In the genomic region with DNA sequence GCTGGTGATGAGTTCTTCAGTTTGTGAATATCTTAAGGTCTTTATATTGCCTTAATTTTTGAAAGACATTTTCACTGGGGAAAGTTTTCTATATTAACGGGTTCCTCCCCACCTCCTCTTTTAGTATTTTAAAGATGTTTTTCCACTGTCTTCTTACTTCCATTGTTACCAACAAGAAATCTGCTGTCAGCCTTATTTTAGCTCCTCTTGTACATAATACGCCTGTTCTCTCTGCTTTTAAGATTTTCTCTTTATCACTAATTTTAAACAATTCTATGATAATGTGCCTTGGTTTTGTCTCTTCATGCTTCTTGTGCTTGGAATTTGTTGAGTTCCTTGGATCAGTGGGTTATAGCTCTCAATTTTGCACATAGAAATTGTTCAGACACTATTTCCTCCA, we compare ENCODE assay signal across 22 cellular contexts.
DNase-seq lines count a peak whose midpoint lies in the region; ATAC-seq, FAIRE-seq and TF ChIP-seq lines count a peak whose summit lies in the region.
"Had no signal": no experiment of that assay in that cellular context is flagged by ENCODE, and none has a peak within 500 bp of the region (broad histone marks: within the 10 kb centered on the region; RNA-seq: fewer than 3 reads in every experiment).

No MANE protein-coding gene starts in this region.

- no peak overlapping the region for H2AFZ ChIP-seq in HepG2 (ENCODE audit: low read length)
- no peak overlapping the region for H2AFZ ChIP-seq in GM23338
- H2AFZ ChIP-seq in K562 (ENCODE audit: low read depth, low read length), result no peak overlapping the region

- no peak for DNase-seq in HepG2 (ENCODE audit: low spot score)
- no peak for DNase-seq in right lobe of liver
- peak; percentile 21 for DNase-seq in GM23338 (ENCODE audit: low spot score)
- peak; percentile 6 for DNase-seq in OCI-M1 (lab: John Stamatoyannopoulos, UW)
- DNase-seq in K562 (ENCODE audit: extremely low read depth in 1 of 4, low spot score in 3 of 4), result no peak
- no peak for DNase-seq in 8988T
- DNase-seq: Calu3; CD4-positive, CD25-positive, alpha-beta regulatory T cell; CD8-positive, alpha-beta T cell; DMS153; DMS79 treated with DMSO at 0.1 percent for 48 hours; GF-D8; GOT3 had no signal

- WGBS in HepG2 (ENCODE audit: low lambda C conversion rate), result 38% methylated on average over 2 of the region's 2 CpGs
- 72% methylated on average over 2 of the region's 2 CpGs for WGBS in right lobe of liver (ENCODE audit: insufficient coverage, low coverage, low lambda C conversion rate, missing lambda C conversion rate)
- WGBS in K562 (ENCODE audit: insufficient coverage, low coverage, missing lambda C conversion rate), result 9% methylated on average over 2 of the region's 2 CpGs

- H3K27ac ChIP-seq in HepG2 (ENCODE audit: extremely low read length, insufficient read depth, low read length) (no peak overlapping the region), right lobe of liver (no peak overlapping the region), GM23338 (ENCODE audit: low read depth) (no peak overlapping the region), K562 (ENCODE audit: extremely low read depth, low read depth, low read length) (no peak overlapping the region)
- H3K27ac ChIP-seq: BLaER1, C4-2B had no signal

- H3K4me3 ChIP-seq in HepG2 (replicated peaks in 1 of 3; ENCODE audit: insufficient read depth in 1 of 3, low read depth in 2 of 3, low read length in 3 of 3), result no peak overlapping the region
- H3K4me3 ChIP-seq in right lobe of liver, result no peak overlapping the region
- H3K4me3 ChIP-seq in GM23338, result no peak overlapping the region
- H3K4me3 ChIP-seq in K562, result no peak overlapping the region
- H3K4me3 ChIP-seq: BLaER1, HAP-1 had no signal

- H3K4me2 ChIP-seq in HepG2 (ENCODE audit: low read depth, low read length), result no peak overlapping the region
- H3K4me2 ChIP-seq in GM23338, result no peak overlapping the region
- no peak overlapping the region for H3K4me2 ChIP-seq in K562 (ENCODE audit: insufficient read depth, low read length)
- H3K4me2 ChIP-seq: BLaER1 had no signal

- no peak overlapping the region for H3K4me3 Mint-ChIP-seq in GM23338
- H3K4me3 Mint-ChIP-seq: B cell; CD4-positive, CD25-positive, alpha-beta regulatory T cell; CD8-positive, alpha-beta T cell had no signal

- H3K4me1 ChIP-seq in HepG2 (ENCODE audit: insufficient read depth, low read length) (no peaks in the 10 kb centered on the region), right lobe of liver (no peaks in the 10 kb centered on the region), GM23338 (ENCODE audit: insufficient read depth) (no peaks in the 10 kb centered on the region), K562 (replicated peaks in 1 of 2; ENCODE audit: control insufficient read depth in 2 of 2, insufficient read depth in 2 of 2, low read length in 2 of 2) (no peaks in the 10 kb centered on the region)
- H3K4me1 ChIP-seq: BLaER1, HAP-1 had no signal

- ATAC-seq in HepG2 (no peak), right lobe of liver (no peak), GM23338 (no peak), K562 (no peak), GM21515 (IDR thresholded peaks at IDR 0.05; ENCODE audit: unreplicated experiment) (no peak), HG03469 (IDR thresholded peaks at IDR 0.05; ENCODE audit: unreplicated experiment) (no peak)
- ATAC-seq: CD8-positive, alpha-beta T cell had no signal

- H3K27me3 Mint-ChIP-seq in GM23338 (ENCODE audit: insufficient read depth, low read depth, poor library complexity), result no peaks in the 10 kb centered on the region
- H3K27me3 Mint-ChIP-seq: B cell; CD4-positive, CD25-positive, alpha-beta regulatory T cell had no signal

- H3K9ac ChIP-seq in HepG2 (ENCODE audit: insufficient read depth, low read depth, low read length), result no peak overlapping the region
- no peak overlapping the region for H3K9ac ChIP-seq in K562 (ENCODE audit: insufficient read depth in 1 of 2, low read depth in 2 of 2, low read length in 2 of 2)
- H3K9ac ChIP-seq: BLaER1 had no signal

- in situ Hi-C loops in HepG2 (cut with HindIII; ENCODE audit: extremely low pct_ligation_motif_present, low pct_unique_long_range_greater_than_20kb), result no loop called here
- in situ Hi-C loops in K562 (cut with MboI), result no loop called here

- TF ChIP-seq RAD21 in HepG2 (CRISPR knock-in tag; IDR thresholded peaks at IDR 0.05) (no peak), K562 (CRISPR knock-in tag; conservative IDR thresholded peaks at IDR 0.05 in 1 of 2, IDR thresholded peaks at IDR 0.05 in 1 of 2) (no peak)

- H3K9me2 ChIP-seq in GM23338 (ENCODE audit: insufficient read depth), result 0 out of 2 replicates have a peak, but pooled peaks cover 5% of the 10 kb centered on the region

- no peak for TF ChIP-seq CTCF in HepG2 (CRISPR knock-in tag; IDR thresholded peaks at IDR 0.05)
- TF ChIP-seq CTCF in right lobe of liver (IDR thresholded peaks at IDR 0.05), result no peak
- TF ChIP-seq CTCF in GM23338 (conservative IDR thresholded peaks at IDR 0.05; ENCODE audit: low read depth in 2 of 2), result no peak
- no peak for TF ChIP-seq CTCF in K562 (IDR thresholded peaks at IDR 0.05 in 2 of 3, conservative IDR thresholded peaks at IDR 0.05 in 1 of 3; ENCODE audit: insufficient read depth in 2 of 3, low read depth in 1 of 3, low read length in 3 of 3)

- CTCF ChIA-PET in HepG2 (lab: Yijun Ruan, JAX; ENCODE audit: low intra/inter-chr PET ratio, low total read pairs), result no interaction called here
- CTCF ChIA-PET in K562 (lab: Yijun Ruan, JAX; ENCODE audit: low intra/inter-chr PET ratio), result no interaction called here

- H3K9me3 ChIP-seq in HepG2 (ENCODE audit: low read length) (peaks cover 22% of the 10 kb centered on the region), right lobe of liver (peaks cover 0 to 2% (median 0%) of the 10 kb centered on the region in 4 donors), K562 (replicated peaks; ENCODE audit: control insufficient read depth, insufficient read depth, low read depth, low read length) (peaks cover 4% of the 10 kb centered on the region)
- H3K9me3 ChIP-seq: HAP-1 had no signal

- H3K79me2 ChIP-seq in HepG2 (ENCODE audit: insufficient read depth, low read length) (no peaks in the 10 kb centered on the region), GM23338 (replicated peaks; ENCODE audit: insufficient read depth) (no peaks in the 10 kb centered on the region), K562 (ENCODE audit: control insufficient read depth, insufficient read depth, low read length) (no peaks in the 10 kb centered on the region)

- no peaks in the 10 kb centered on the region for H3K4me1 Mint-ChIP-seq in GM23338
- H3K4me1 Mint-ChIP-seq: B cell; CD4-positive, CD25-positive, alpha-beta regulatory T cell had no signal

- POLR2A ChIA-PET in HepG2 (lab: Yijun Ruan, JAX), result interaction anchor here (0.7 kb wide), 1 partner anchor 92 kb away, joined by 3 read pairs; no protein-coding TSS in a partner anchor
- POLR2A ChIA-PET in K562 (lab: Yijun Ruan, JAX), result no interaction called here

- FAIRE-seq in HepG2 (lab: Jason Lieb, UNC) (no peak), K562 (lab: Jason Lieb, UNC) (no peak)
- FAIRE-seq: A204.1, GM12892, H54 had no signal

- intact Hi-C loops in HepG2 (cut with micrococcal nuclease; ENCODE audit: unreplicated experiment) (no loop called here), right lobe of liver (cut with DNase I) (no loop called here), K562 (cut with micrococcal nuclease) (no loop called here)

- H3K27ac Mint-ChIP-seq in GM23338, result no peak overlapping the region
- H3K27ac Mint-ChIP-seq: B cell; CD4-positive, CD25-positive, alpha-beta regulatory T cell; CD8-positive, alpha-beta T cell had no signal

- peaks cover 16% of the 10 kb centered on the region; the same call in 2 of the 3 replicates for H3K36me3 Mint-ChIP-seq in GM23338 (ENCODE audit: low read depth)
- H3K36me3 Mint-ChIP-seq: CD4-positive, CD25-positive, alpha-beta regulatory T cell; CD8-positive, alpha-beta T cell had no signal

- no peaks in the 10 kb centered on the region for H4K20me1 ChIP-seq in HepG2 (ENCODE audit: insufficient read depth, low read length)
- H4K20me1 ChIP-seq in GM23338 (replicated peaks; ENCODE audit: insufficient read depth), result no peaks in the 10 kb centered on the region
- H4K20me1 ChIP-seq in K562 (replicated peaks; ENCODE audit: control insufficient read depth, insufficient read depth, low read length), result no peaks in the 10 kb centered on the region
- H4K20me1 ChIP-seq: BLaER1 had no signal

- peaks cover 23% of the 10 kb centered on the region for H3K9me3 Mint-ChIP-seq in GM23338

- H3F3A ChIP-seq in GM23338 (replicated peaks; ENCODE audit: low read depth), result no peaks in the 10 kb centered on the region

- H3K9me1 ChIP-seq in K562 (ENCODE audit: control insufficient read depth, insufficient read depth, low read length), result no peaks in the 10 kb centered on the region

- TF ChIP-seq EP300 in HepG2 (IDR thresholded peaks at IDR 0.05; ENCODE audit: low read depth in 2 of 2, low read length in 2 of 2) (no peak), HepG2 (CRISPR knock-in tag; IDR thresholded peaks at IDR 0.05; ENCODE audit: borderline replicate concordance) (no peak), K562 (IDR thresholded peaks at IDR 0.05; ENCODE audit: low read length) (no peak)

- H3K27me3 ChIP-seq in HepG2 (ENCODE audit: control insufficient read depth in 1 of 2, insufficient read depth in 2 of 2, low read length in 2 of 2) (no peaks in the 10 kb centered on the region), right lobe of liver (no peaks in the 10 kb centered on the region), GM23338 (ENCODE audit: insufficient read depth) (no peaks in the 10 kb centered on the region), K562 (ENCODE audit: control insufficient read depth in 2 of 2, insufficient read depth in 2 of 2, low read length in 2 of 2) (no peaks in the 10 kb centered on the region)
- H3K27me3 ChIP-seq: BLaER1 had no signal

- no TSS peak for BruUV-seq in HepG2 (replicated peaks; lab: Mats Ljungman, UMichigan)
- no TSS peak for BruUV-seq in K562 (replicated peaks; lab: Mats Ljungman, UMichigan)

- H3K36me3 ChIP-seq in HepG2 (replicated peaks in 1 of 2; ENCODE audit: control insufficient read depth in 1 of 2, insufficient read depth in 2 of 2, low read length in 2 of 2) (no peaks in the 10 kb centered on the region), right lobe of liver (no peaks in the 10 kb centered on the region), GM23338 (ENCODE audit: insufficient read depth) (0 out of 2 replicates have a peak, but pooled peaks cover 7% of the 10 kb centered on the region), K562 (ENCODE audit: control insufficient read depth, insufficient read depth, low read length) (no peaks in the 10 kb centered on the region)
- H3K36me3 ChIP-seq: BLaER1, HAP-1 had no signal

- no peak for TF ChIP-seq POLR2A in HepG2 (IDR thresholded peaks at IDR 0.05; ENCODE audit: insufficient read depth in 1 of 2, low read depth in 2 of 2, low read length in 2 of 2)
- no peak for TF ChIP-seq POLR2A in right lobe of liver (IDR thresholded peaks at IDR 0.05)
- no peak for TF ChIP-seq POLR2A in K562 (conservative IDR thresholded peaks at IDR 0.05)

TF ChIP-seq in HepG2, 621 proteins besides CTCF, POLR2A, EP300 and RAD21:
- TF ChIP-seq ZNF546 (CRISPR knock-in tag; conservative IDR thresholded peaks at IDR 0.05) (no peak), ZNF317 (CRISPR knock-in tag; IDR thresholded peaks at IDR 0.05) (peak; percentile 98)

TF ChIP-seq in GM23338, 12 proteins besides CTCF, POLR2A, EP300 and RAD21 (continues in another document):
- no peak for TF ChIP-seq EZH2 (IDR thresholded peaks at IDR 0.05; ENCODE audit: low read depth, unreplicated experiment)

Comparison
In these comparisons a context has a peak if more than half of its experiments do, and no peak if none do; other contexts are left out.
1. DNase-seq: peak in GM23338 (single experiment) and OCI-M1 (single experiment); none in HepG2 (single experiment), right lobe of liver (0 of 3), K562 (0 of 4) and 8988T (single experiment).